In genomic region chrX:14452-14851, GRCh38 we compare ENCODE assay signal across 8 cellular contexts.
DNase-seq lines count a peak whose midpoint lies in the region; ATAC-seq and TF ChIP-seq lines count a peak whose summit lies in the region.
"Not testable (repeated sequence)": the region's sequence is repeated elsewhere in the genome, so short reads cannot be mapped to it uniquely, and the experiment has no call there.

No MANE protein-coding gene starts in this region.

- H3K27ac ChIP-seq in HUES6 (ENCODE audit: low read depth, low read length); brain microvascular endothelial cell; gastroesophageal sphincter: not testable (repeated sequence)

- TF ChIP-seq POLR2A in gastroesophageal sphincter (IDR thresholded peaks at IDR 0.05), result not testable (repeated sequence)

- H3K27me3 ChIP-seq in HUES6 (ENCODE audit: control insufficient read depth, insufficient read depth, low read length); brain microvascular endothelial cell (replicated peaks); gastroesophageal sphincter: not testable (repeated sequence)

- no CpG with 5 or more reads among the region's 39 CpGs for WGBS in gastroesophageal sphincter (ENCODE audit: low coverage in 1 of 2), 2 donors

- not testable (repeated sequence) for H3K36me3 ChIP-seq in HUES6 (ENCODE audit: control insufficient read depth, insufficient read depth, low read length); brain microvascular endothelial cell (replicated peaks); gastroesophageal sphincter

- H3K4me3 ChIP-seq in HUES6 (ENCODE audit: low read depth, low read length) (0 out of 2 replicates have a peak overlapping the region, but pooled peaks have one; percentile 33), brain microvascular endothelial cell (ENCODE audit: low read depth, low read length) (peak overlapping the region; percentile 26)
- not testable (repeated sequence) for H3K4me3 ChIP-seq in gastroesophageal sphincter

- ATAC-seq in HG02610 (IDR thresholded peaks at IDR 0.05; ENCODE audit: unreplicated experiment), result peak; percentile 15
- ATAC-seq in gastroesophageal sphincter, result peak; percentile 35
- ATAC-seq in natural killer cell treated with Interleukin-12 subunit alpha and Interleukin-12 subunit beta and Interleukin-15 and Interleukin-18, amount 100 ng/mL, for 72 hours, result peak in 1 of 2 donors; percentile 24
- peak; percentile 52 for ATAC-seq in stimulated activated effector memory CD8-positive, alpha-beta T cell treated with anti-CD3 and anti-CD28 coated beads, Interleukin-12 subunit alpha, Interleukin-12 subunit beta, amount 100 ng/mL, for 72 hours

- not testable (repeated sequence) for H3K9me3 Mint-ChIP-seq in natural killer cell treated with Interleukin-12 subunit alpha and Interleukin-12 subunit beta and Interleukin-15 and Interleukin-18, amount 100 ng/mL, for 72 hours; stimulated activated effector memory CD8-positive, alpha-beta T cell treated with anti-CD3 and anti-CD28 coated beads, Interleukin-12 subunit alpha, Interleukin-12 subunit beta, amount 100 ng/mL, for 72 hours

- H3K4me1 Mint-ChIP-seq in natural killer cell treated with Interleukin-12 subunit alpha and Interleukin-12 subunit beta and Interleukin-15 and Interleukin-18, amount 100 ng/mL, for 72 hours (ENCODE audit: low read depth in 2 of 2); stimulated activated effector memory CD8-positive, alpha-beta T cell treated with anti-CD3 and anti-CD28 coated beads, Interleukin-12 subunit alpha, Interleukin-12 subunit beta, amount 100 ng/mL, for 72 hours: not testable (repeated sequence)

- not testable (repeated sequence) for H3K4me1 ChIP-seq in HUES6 (ENCODE audit: control insufficient read depth, insufficient read depth, low read length); gastroesophageal sphincter

- not testable (repeated sequence) for H3K27me3 Mint-ChIP-seq in natural killer cell treated with Interleukin-12 subunit alpha and Interleukin-12 subunit beta and Interleukin-15 and Interleukin-18, amount 100 ng/mL, for 72 hours

- DNase-seq in CMK (ENCODE audit: low read depth), result peak; percentile 39
- peak; percentile 54 for DNase-seq in activated CD8-positive, alpha-beta memory T cell treated with anti-CD3 and anti-CD28 coated beads for 24 hours
- not testable (repeated sequence) for DNase-seq in brain microvascular endothelial cell; stimulated activated effector memory CD8-positive, alpha-beta T cell treated with anti-CD3 and anti-CD28 coated beads, Interleukin-12 subunit alpha, Interleukin-12 subunit beta, amount 100 ng/mL, for 72 hours (ENCODE audit: low spot score in 2 of 2)
- peak; percentile 51 for DNase-seq in natural killer cell treated with Interleukin-12 subunit alpha and Interleukin-12 subunit beta and Interleukin-15 and Interleukin-18, amount 100 ng/mL, for 72 hours (ENCODE audit: low spot score)

- not testable (repeated sequence) for TF ChIP-seq EP300 in gastroesophageal sphincter (IDR thresholded peaks at IDR 0.05)

- not testable (repeated sequence) for H3K9ac ChIP-seq in HUES6 (ENCODE audit: low read length)

- H3K36me3 Mint-ChIP-seq in natural killer cell treated with Interleukin-12 subunit alpha and Interleukin-12 subunit beta and Interleukin-15 and Interleukin-18, amount 100 ng/mL, for 72 hours; stimulated activated effector memory CD8-positive, alpha-beta T cell treated with anti-CD3 and anti-CD28 coated beads, Interleukin-12 subunit alpha, Interleukin-12 subunit beta, amount 100 ng/mL, for 72 hours: not testable (repeated sequence)

- not testable (repeated sequence) for TF ChIP-seq CTCF in brain microvascular endothelial cell (IDR thresholded peaks at IDR 0.05; ENCODE audit: low read depth, low read length, missing control alignments); gastroesophageal sphincter (IDR thresholded peaks at IDR 0.05)

- not testable (repeated sequence) for H3K27ac Mint-ChIP-seq in natural killer cell treated with Interleukin-12 subunit alpha and Interleukin-12 subunit beta and Interleukin-15 and Interleukin-18, amount 100 ng/mL, for 72 hours; stimulated activated effector memory CD8-positive, alpha-beta T cell treated with anti-CD3 and anti-CD28 coated beads, Interleukin-12 subunit alpha, Interleukin-12 subunit beta, amount 100 ng/mL, for 72 hours

- in situ Hi-C loops in brain microvascular endothelial cell (cut with HindIII; ENCODE audit: low pct_ligation_motif_present, low sequenced_read_pairs), result not testable (repeated sequence)

- not testable (repeated sequence) for H3K4me3 Mint-ChIP-seq in natural killer cell treated with Interleukin-12 subunit alpha and Interleukin-12 subunit beta and Interleukin-15 and Interleukin-18, amount 100 ng/mL, for 72 hours; stimulated activated effector memory CD8-positive, alpha-beta T cell treated with anti-CD3 and anti-CD28 coated beads, Interleukin-12 subunit alpha, Interleukin-12 subunit beta, amount 100 ng/mL, for 72 hours

- H3K9me3 ChIP-seq in HUES6 (ENCODE audit: control insufficient read depth, insufficient read depth, low read depth, low read length); gastroesophageal sphincter: not testable (repeated sequence)
